ENCODE assay signal across 29 cellular contexts in the genomic region with DNA sequence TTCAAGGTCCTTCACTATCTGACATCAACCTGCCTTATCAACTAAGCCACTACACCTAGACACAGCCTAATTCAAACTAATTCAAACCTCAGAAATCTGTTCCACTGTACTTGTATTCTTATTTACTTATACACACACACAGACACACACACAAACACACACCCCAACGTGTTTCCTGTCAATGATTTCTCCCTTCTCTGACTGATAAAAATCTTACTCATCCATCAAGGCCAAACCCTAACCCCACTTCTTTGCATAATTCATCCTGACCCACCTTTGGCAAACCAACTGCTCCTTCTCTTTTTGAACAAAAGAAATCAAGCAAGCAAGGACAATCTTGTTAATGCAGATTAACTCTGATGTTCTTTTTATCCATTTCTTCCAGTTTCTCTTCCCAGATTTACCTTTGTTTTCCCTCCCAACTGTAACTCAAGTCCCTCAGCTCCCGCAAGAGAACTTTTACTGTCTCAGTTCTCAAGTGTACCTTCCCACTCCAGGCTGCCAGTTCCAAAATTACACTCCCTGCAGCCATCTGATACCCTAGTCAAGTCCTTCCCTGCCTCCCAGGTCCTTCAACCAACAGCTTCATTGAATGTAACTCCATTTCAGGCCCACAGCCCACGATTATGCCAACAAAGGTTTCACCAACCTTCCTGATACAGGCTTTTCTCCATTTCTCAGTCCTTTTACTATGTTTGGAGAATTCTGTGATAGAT.
DNase-seq lines count a peak whose midpoint lies in the region; ATAC-seq and TF ChIP-seq lines count a peak whose summit lies in the region.
"Had no signal": no experiment of that assay in that cellular context is flagged by ENCODE, and none has a peak within 500 bp of the region (broad histone marks: within the 10 kb centered on the region; RNA-seq: fewer than 3 reads in every experiment).

No MANE protein-coding gene starts in this region.

- H4K20me1 ChIP-seq in GM23338 (replicated peaks; ENCODE audit: insufficient read depth) (peaks cover 60% of the 10 kb centered on the region), Karpas-422 (ENCODE audit: insufficient read depth, low read depth, low read length) (peaks cover 7% of the 10 kb centered on the region; the same call in 1 of the 2 replicates), PC-3 (ENCODE audit: low read length) (no peaks in the 10 kb centered on the region)

- H3K9ac ChIP-seq in Karpas-422 (ENCODE audit: low read length), result no peak overlapping the region
- H3K9ac ChIP-seq in PC-3 (ENCODE audit: low read length), result no peak overlapping the region

- H3K27ac ChIP-seq in GM23338 (ENCODE audit: low read depth) (no peak overlapping the region), Karpas-422 (ENCODE audit: low read length) (no peak overlapping the region), PC-3 (ENCODE audit: low read length) (no peak overlapping the region)
- H3K27ac ChIP-seq: skin epidermis, upper lobe of left lung, VCaP had no signal

- H3K4me3 Mint-ChIP-seq in GM23338, result no peak overlapping the region
- H3K4me3 Mint-ChIP-seq: activated CD4-positive, alpha-beta T cell treated with anti-CD3 and anti-CD28 coated beads for 36 hours; activated CD8-positive, alpha-beta T cell treated with anti-CD3 and anti-CD28 coated beads, Interleukin-2, amount 10 ng/mL, durations not matched to agents 7 days and 5 days; activated naive CD4-positive, alpha-beta T cell treated with anti-CD3 and anti-CD28 coated beads for 36 hours; central memory CD8-positive, alpha-beta T cell; dendritic cell treated with granulocyte-macrophage colony-stimulating factor and Interleukin-4, amounts not matched to agents 40 ng/mL and 50 ng/mL, for 4 days; natural killer cell treated with Interleukin-12 subunit alpha and Interleukin-12 subunit beta and Interleukin-15 and Interleukin-18, amount 100 ng/mL, for 72 hours; stimulated activated naive B cell treated with anti-CD40 and anti-IgM and Interleukin-4, amounts not matched to agents 10 μg/mL and 1 μg/mL and 100 μg/mL, for 72 hours had no signal

- no peaks in the 10 kb centered on the region; the same call in 1 of the 2 replicates for H3K36me3 ChIP-seq in GM23338 (ENCODE audit: insufficient read depth)
- H3K36me3 ChIP-seq in Karpas-422 (ENCODE audit: insufficient read depth, low read length), result no peaks in the 10 kb centered on the region
- H3K36me3 ChIP-seq in PC-3 (ENCODE audit: low read depth, low read length), result no peaks in the 10 kb centered on the region
- H3K36me3 ChIP-seq: BE2C had no signal

- intact Hi-C loops in PC-3 (cut with micrococcal nuclease), result no loop called here

- CTCF ChIA-PET in PC-3 (lab: Charles Lee), result no interaction called here

- H3K36me3 Mint-ChIP-seq in GM23338 (ENCODE audit: low read depth), result peaks cover 23% of the 10 kb centered on the region

- POLR2A ChIA-PET in PC-3 (lab: Charles Lee; ENCODE audit: unreplicated experiment), result no interaction called here

- H3K9me3 ChIP-seq in Karpas-422 (ENCODE audit: low read length) (no peaks in the 10 kb centered on the region), PC-3 (ENCODE audit: low read length) (no peaks in the 10 kb centered on the region)
- H3K9me3 ChIP-seq: BE2C, upper lobe of left lung had no signal

- H3K9me3 Mint-ChIP-seq in GM23338, result no peaks in the 10 kb centered on the region
- H3K9me3 Mint-ChIP-seq: activated naive CD4-positive, alpha-beta T cell treated with anti-CD3 and anti-CD28 coated beads for 36 hours; central memory CD8-positive, alpha-beta T cell; dendritic cell treated with granulocyte-macrophage colony-stimulating factor and Interleukin-4, amounts not matched to agents 40 ng/mL and 50 ng/mL, for 4 days; natural killer cell treated with Interleukin-12 subunit alpha and Interleukin-12 subunit beta and Interleukin-15 and Interleukin-18, amount 100 ng/mL, for 72 hours; stimulated activated naive B cell treated with anti-CD40 and anti-IgM and Interleukin-4, amounts not matched to agents 10 μg/mL and 1 μg/mL and 100 μg/mL, for 72 hours had no signal

- H2AFZ ChIP-seq in GM23338 (no peak overlapping the region), Karpas-422 (ENCODE audit: low read length) (no peak overlapping the region), PC-3 (ENCODE audit: low read length) (no peak overlapping the region)

- no TSS peak for BruUV-seq in PC-3 (replicated peaks; lab: Mats Ljungman, UMichigan)

- H3K27me3 ChIP-seq in GM23338 (ENCODE audit: insufficient read depth) (no peaks in the 10 kb centered on the region), Karpas-422 (ENCODE audit: low read length) (no peaks in the 10 kb centered on the region), PC-3 (ENCODE audit: low read length) (no peaks in the 10 kb centered on the region)
- H3K27me3 ChIP-seq: BE2C, upper lobe of left lung had no signal

- H3K4me2 ChIP-seq in GM23338 (0 out of 2 replicates have a peak overlapping the region, but pooled peaks have one; percentile 18), Karpas-422 (ENCODE audit: low read depth, low read length, poor library complexity, severe bottlenecking) (no peak overlapping the region), PC-3 (ENCODE audit: low read length) (no peak overlapping the region)

- DNase-seq in GM23338 (ENCODE audit: low spot score) (no peak), Karpas-422 (peak; percentile 30), PC-3 (peak; percentile 27), left lobe of liver (ENCODE audit: low spot score) (no peak), COR-L47 (lab: John Stamatoyannopoulos, UW) (no peak)
- DNase-seq in activated CD4-positive, alpha-beta T cell treated with anti-CD3 and anti-CD28 coated beads, Interleukin-2, amount 50 U/mL, for 1 hour, result no peak
- DNase-seq: activated CD4-positive, alpha-beta T cell treated with anti-CD3 and anti-CD28 coated beads for 36 hours; activated CD8-positive, alpha-beta T cell treated with anti-CD3 and anti-CD28 coated beads, Interleukin-2, amount 10 ng/mL, durations not matched to agents 7 days and 5 days; activated naive CD4-positive, alpha-beta T cell treated with anti-CD3 and anti-CD28 coated beads for 36 hours; BE2C; DMS53; GDM1; HCEC 1CT; MV-4-11; NCI-H146; NCI-H774; SIG-M5; stimulated activated naive B cell treated with anti-CD40 and anti-IgM and Interleukin-4, amounts not matched to agents 10 μg/mL and 1 μg/mL and 100 μg/mL, for 72 hours; SW 1271; T-helper 9 cell; upper lobe of left lung had no signal

- H3K4me1 ChIP-seq in GM23338 (ENCODE audit: insufficient read depth) (peaks cover 25% of the 10 kb centered on the region), Karpas-422 (ENCODE audit: low read length) (no peaks in the 10 kb centered on the region), PC-3 (ENCODE audit: insufficient read depth, low read length) (peaks cover 12% of the 10 kb centered on the region)
- H3K4me1 ChIP-seq: BE2C, upper lobe of left lung had no signal

- H3K79me2 ChIP-seq in GM23338 (replicated peaks; ENCODE audit: insufficient read depth) (peaks cover 97% of the 10 kb centered on the region), Karpas-422 (ENCODE audit: low read length) (no peaks in the 10 kb centered on the region), PC-3 (ENCODE audit: low read length) (no peaks in the 10 kb centered on the region)

- H3F3A ChIP-seq in GM23338 (replicated peaks; ENCODE audit: low read depth), result no peaks in the 10 kb centered on the region
- no peaks in the 10 kb centered on the region for H3F3A ChIP-seq in PC-3 (ENCODE audit: low read length, unreplicated experiment)

- peaks cover 2% of the 10 kb centered on the region; the same call in 1 of the 3 replicates for H3K4me1 Mint-ChIP-seq in GM23338
- H3K4me1 Mint-ChIP-seq: activated CD4-positive, alpha-beta T cell treated with anti-CD3 and anti-CD28 coated beads for 36 hours; central memory CD8-positive, alpha-beta T cell; stimulated activated naive B cell treated with anti-CD40 and anti-IgM and Interleukin-4, amounts not matched to agents 10 μg/mL and 1 μg/mL and 100 μg/mL, for 72 hours had no signal

- ATAC-seq in GM23338 (no peak), PC-3 (peak; percentile 66), left lobe of liver (peak; percentile 22), GM21529 (IDR thresholded peaks at IDR 0.05; ENCODE audit: unreplicated experiment) (no peak), HG02759 (IDR thresholded peaks at IDR 0.05; ENCODE audit: unreplicated experiment) (no peak)
- ATAC-seq: activated CD4-positive, alpha-beta T cell treated with anti-CD3 and anti-CD28 coated beads for 36 hours; activated CD8-positive, alpha-beta T cell treated with anti-CD3 and anti-CD28 coated beads, Interleukin-2, amount 10 ng/mL, durations not matched to agents 7 days and 5 days; natural killer cell treated with Interleukin-12 subunit alpha and Interleukin-12 subunit beta and Interleukin-15 and Interleukin-18, amount 100 ng/mL, for 72 hours; stimulated activated naive B cell treated with anti-CD40 and anti-IgM and Interleukin-4, amounts not matched to agents 10 μg/mL and 1 μg/mL and 100 μg/mL, for 72 hours had no signal

- H3K27ac Mint-ChIP-seq in GM23338, result no peak overlapping the region
- H3K27ac Mint-ChIP-seq: activated CD4-positive, alpha-beta T cell treated with anti-CD3 and anti-CD28 coated beads for 36 hours; activated CD8-positive, alpha-beta T cell treated with anti-CD3 and anti-CD28 coated beads, Interleukin-2, amount 10 ng/mL, durations not matched to agents 7 days and 5 days; activated naive CD4-positive, alpha-beta T cell treated with anti-CD3 and anti-CD28 coated beads for 36 hours; dendritic cell treated with granulocyte-macrophage colony-stimulating factor and Interleukin-4, amounts not matched to agents 40 ng/mL and 50 ng/mL, for 4 days; natural killer cell treated with Interleukin-12 subunit alpha and Interleukin-12 subunit beta and Interleukin-15 and Interleukin-18, amount 100 ng/mL, for 72 hours; stimulated activated naive B cell treated with anti-CD40 and anti-IgM and Interleukin-4, amounts not matched to agents 10 μg/mL and 1 μg/mL and 100 μg/mL, for 72 hours had no signal

- TF ChIP-seq CTCF in GM23338 (conservative IDR thresholded peaks at IDR 0.05; ENCODE audit: low read depth in 2 of 2) (no peak), PC-3 (conservative IDR thresholded peaks at IDR 0.05; ENCODE audit: low read depth, low read length) (no peak)

- peaks cover 4% of the 10 kb centered on the region for H3K27me3 Mint-ChIP-seq in GM23338 (ENCODE audit: insufficient read depth, low read depth, poor library complexity)
- H3K27me3 Mint-ChIP-seq: activated CD4-positive, alpha-beta T cell treated with anti-CD3 and anti-CD28 coated beads for 36 hours; central memory CD8-positive, alpha-beta T cell; dendritic cell treated with granulocyte-macrophage colony-stimulating factor and Interleukin-4, amounts not matched to agents 40 ng/mL and 50 ng/mL, for 4 days; natural killer cell treated with Interleukin-12 subunit alpha and Interleukin-12 subunit beta and Interleukin-15 and Interleukin-18, amount 100 ng/mL, for 72 hours; stimulated activated naive B cell treated with anti-CD40 and anti-IgM and Interleukin-4, amounts not matched to agents 10 μg/mL and 1 μg/mL and 100 μg/mL, for 72 hours had no signal

- H3K9me2 ChIP-seq in GM23338 (ENCODE audit: insufficient read depth) (no peaks in the 10 kb centered on the region), Karpas-422 (replicated peaks; ENCODE audit: insufficient read depth, low read length) (no peaks in the 10 kb centered on the region), PC-3 (replicated peaks; ENCODE audit: low read length) (no peaks in the 10 kb centered on the region)

- H3K4me3 ChIP-seq in GM23338 (no peak overlapping the region), Karpas-422 (ENCODE audit: low read length) (no peak overlapping the region), PC-3 (ENCODE audit: low read length) (no peak overlapping the region)
- H3K4me3 ChIP-seq: lung, skin epidermis, upper lobe of left lung had no signal

Comparison
In these comparisons a context has a peak if more than half of its experiments do, and no peak if none do; other contexts are left out.
1. ATAC-seq: peak in PC-3 (single experiment) and left lobe of liver (single experiment); none in GM23338 (single experiment), GM21529 (single experiment) and HG02759 (single experiment).
2. DNase-seq: peak in Karpas-422 (single experiment) and PC-3 (single experiment); none in GM23338 (single experiment), left lobe of liver (single experiment), COR-L47 (single experiment) and activated CD4-positive, alpha-beta T cell treated with anti-CD3 and anti-CD28 coated beads, Interleukin-2, amount 50 U/mL, for 1 hour (single experiment).